In the genomic region with DNA sequence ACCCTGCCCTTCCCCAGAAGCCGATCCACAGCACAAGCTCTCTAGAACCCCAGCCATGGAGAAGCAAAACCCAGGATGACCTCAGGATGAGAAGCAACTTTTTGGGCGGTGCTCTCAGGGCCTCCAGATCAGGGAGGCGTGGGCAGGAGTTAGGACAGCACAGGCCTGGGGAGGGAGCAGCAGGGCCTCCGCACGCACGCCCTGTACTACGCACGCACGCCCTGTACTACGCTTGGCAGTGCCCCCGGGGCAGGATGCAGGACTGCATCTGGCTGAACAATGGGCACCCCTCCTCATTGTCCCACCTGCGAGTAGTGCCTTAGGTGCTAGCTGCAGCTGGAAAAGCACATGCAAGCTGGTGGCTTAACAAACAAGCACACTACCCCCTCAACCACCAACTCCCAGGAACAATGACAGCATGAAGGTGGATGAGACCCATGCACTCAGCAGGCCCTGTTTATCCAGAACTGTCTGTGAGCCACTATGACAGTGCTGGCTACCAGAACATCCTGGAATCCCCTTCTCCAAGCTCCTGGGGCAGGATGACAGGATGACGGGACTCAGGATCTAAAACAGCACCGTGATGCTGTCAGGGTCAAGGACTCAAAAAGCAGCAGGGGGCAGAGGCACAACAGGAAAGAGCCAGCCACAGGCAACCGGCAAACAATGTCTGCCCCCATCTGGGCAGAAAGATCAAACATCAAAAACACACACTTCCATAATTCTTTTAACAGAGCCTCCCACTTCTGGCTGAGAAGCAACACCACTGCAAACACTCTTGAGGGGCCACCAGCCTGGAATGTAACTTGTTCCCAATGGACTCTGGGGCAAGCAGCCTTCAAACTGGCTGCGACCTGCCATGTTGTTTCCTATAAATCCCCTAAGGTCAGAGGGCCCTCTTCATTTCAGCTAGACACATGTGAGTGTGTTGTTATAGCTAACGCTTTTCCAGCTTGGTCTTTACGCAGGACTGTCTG, we compare ENCODE assay signal across 7 cellular contexts. TPM values are rescaled to one million over a fixed set of nuclear protein-coding genes. Genes with fewer than 3 reads are reported as not detected.
DNase-seq lines count a peak whose midpoint lies in the region; ATAC-seq and TF ChIP-seq lines count a peak whose summit lies in the region.

No MANE protein-coding gene starts in this region.

- no peak overlapping the region for H4K12ac ChIP-seq in trophoblast cell (ENCODE audit: low read depth, low read length)

- H2AK5ac ChIP-seq in trophoblast cell (ENCODE audit: low read length) = no peak overlapping the region

- DNase-seq in GM12865 (ENCODE audit: low read depth) = peak; percentile 18
- peak; percentile 58 for DNase-seq in NCI-H146 treated with DMSO at 0.1 percent for 48 hours (lab: John Stamatoyannopoulos, UW; ENCODE audit: unreplicated experiment)
- peak; percentile 75 for DNase-seq in dermis blood vessel endothelial cell
- no peak for DNase-seq in trophoblast cell
- DNase-seq in stimulated activated naive CD4-positive, alpha-beta T cell (lab: John Stamatoyannopoulos, UW) = no peak

- no peak overlapping the region for H3K14ac ChIP-seq in trophoblast cell (ENCODE audit: low read length)

- H2AFZ ChIP-seq in trophoblast cell (ENCODE audit: insufficient read depth, low read length, poor library complexity) = no peak overlapping the region

- peaks cover 3% of the 10 kb centered on the region for H3K79me1 ChIP-seq in trophoblast cell (ENCODE audit: low read length)

- peak overlapping the region; percentile 7 for H3K27ac ChIP-seq in trophoblast cell (ENCODE audit: low read depth, low read length)

- no peaks in the 10 kb centered on the region for H3K27me3 ChIP-seq in trophoblast cell (ENCODE audit: insufficient read depth, low read length)

- H4K8ac ChIP-seq in trophoblast cell (ENCODE audit: low read depth, low read length) = no peak overlapping the region

- no peak overlapping the region for H3K18ac ChIP-seq in trophoblast cell (ENCODE audit: low read length)

- no peak overlapping the region for H3K4me2 ChIP-seq in trophoblast cell (ENCODE audit: low read length)

- no peak overlapping the region for H2BK120ac ChIP-seq in trophoblast cell (ENCODE audit: insufficient read depth, low read length, poor library complexity)

- H3K9ac ChIP-seq in trophoblast cell (ENCODE audit: low read length) = no peak overlapping the region

- H3K9me3 ChIP-seq in trophoblast cell (ENCODE audit: insufficient read depth, low read depth, low read length) = peaks cover 2% of the 10 kb centered on the region

- H3K4me3 ChIP-seq in GM12865 (ENCODE audit: low read depth, low read length) = no peak overlapping the region
- no peak overlapping the region for H3K4me3 ChIP-seq in trophoblast cell (ENCODE audit: low read depth, low read length)

- peaks cover 4 to 7% of the 10 kb centered on the region in 2 experiments for H3K36me3 ChIP-seq in trophoblast cell (ENCODE audit: control insufficient read depth in 1 of 2, insufficient read depth in 2 of 2, low read length in 2 of 2)

- H3K4me1 ChIP-seq in trophoblast cell (ENCODE audit: control insufficient read depth in 1 of 2, insufficient read depth in 2 of 2, low read length in 2 of 2) = peaks cover 17 to 31% of the 10 kb centered on the region in 2 experiments

- no peak overlapping the region for H2BK5ac ChIP-seq in trophoblast cell (ENCODE audit: low read depth, low read length, poor library complexity)

- H3K4ac ChIP-seq in trophoblast cell (ENCODE audit: low read depth, low read length) = no peak overlapping the region

- ATAC-seq in HG02840 (IDR thresholded peaks at IDR 0.05; ENCODE audit: low FRiP score, unreplicated experiment) = no peak
- no peak for ATAC-seq in HG03342 (IDR thresholded peaks at IDR 0.05; ENCODE audit: unreplicated experiment)

- peak overlapping the region; percentile 1 for H4K91ac ChIP-seq in trophoblast cell (ENCODE audit: low read depth, low read length)

- no peaks in the 10 kb centered on the region for H3K79me2 ChIP-seq in trophoblast cell (ENCODE audit: control insufficient read depth, insufficient read depth, low read length, poor library complexity)

- TF ChIP-seq CTCF in GM12865 (IDR thresholded peaks at IDR 0.05; ENCODE audit: insufficient read depth, low read depth, low read length, missing control alignments) = peak; percentile 13

- no peak overlapping the region for H2BK12ac ChIP-seq in trophoblast cell (ENCODE audit: low read length)

- WGBS in trophoblast cell (ENCODE audit: extremely low coverage, insufficient coverage, insufficient read length) = no CpG with 5 or more reads among the region's 18 CpGs

- H3K23ac ChIP-seq in trophoblast cell (ENCODE audit: low read length) = no peak overlapping the region

RNA-seq across cellular contexts. Expression of gene PODXL, which starts 11.7 kb away (rescaled TPM):
- total RNA-seq in dermis blood vessel endothelial cell = 98.4 and 257 TPM in 2 replicates
- 124 and 125 TPM in 2 replicates for polyA plus RNA-seq in trophoblast cell (2013)

Comparison
In these comparisons a context has a peak if more than half of its experiments do, and no peak if none do; other contexts are left out.
1. DNase-seq: peak in GM12865 (single experiment), NCI-H146 treated with DMSO at 0.1 percent for 48 hours (single experiment) and dermis blood vessel endothelial cell (single experiment); none in trophoblast cell (0 of 2) and stimulated activated naive CD4-positive, alpha-beta T cell (0 of 6).